21 cellular contexts compared by ENCODE assay signal in the genomic region with DNA sequence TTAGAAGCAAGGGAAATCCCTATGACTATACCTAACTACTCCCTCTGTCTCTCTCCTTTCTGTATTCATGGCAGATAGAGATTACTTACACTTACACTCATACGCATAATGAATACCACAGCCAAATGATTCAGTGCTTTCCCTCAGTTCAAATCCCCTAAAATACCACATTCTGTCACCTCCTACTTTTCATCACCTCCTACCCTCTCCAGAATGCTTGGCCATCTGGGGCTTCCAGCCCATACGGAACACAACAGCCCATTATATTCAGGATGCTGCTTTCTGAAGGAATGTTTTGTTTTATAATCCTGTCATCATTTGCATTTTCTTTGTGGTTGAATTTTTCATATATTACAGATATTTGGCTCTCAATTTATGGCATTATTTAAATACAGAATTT.
"Had no signal": no experiment of that assay in that cellular context is flagged by ENCODE, and none has a peak within 500 bp of the region (broad histone marks: within the 10 kb centered on the region; RNA-seq: fewer than 3 reads in every experiment).

No MANE protein-coding gene starts in this region.

- DNase-seq: Kasumi-1; MM.1S; NCI-H1105; NCI-H1417; NCI-H1436 treated with DMSO at 0.1 percent for 48 hours; NCI-H1694; NCI-H187 treated with DMSO at 0.1 percent for 48 hours; NCI-H2029 treated with DMSO at 0.1 percent for 48 hours; NCI-H2171 treated with DMSO at 0.1 percent for 48 hours; NCI-H345; NCI-H446 treated with DMSO at 0.1 percent for 48 hours; NCI-H510A treated with DMSO at 0.1 percent for 48 hours; NCI-H82; NK-92 treated with Interleukin-12 subunit alpha and Interleukin-12 subunit beta, amount 100 ng/mL, for 24 hours; PC-3; SHP77 treated with DMSO at 0.1 percent for 48 hours; SJCRH30 had no signal

- H3K4me3 ChIP-seq: K562, SJCRH30, SK-N-MC had no signal

- H3K36me3 ChIP-seq: SJCRH30 had no signal

- H3K27ac ChIP-seq: KMS-11, SJCRH30, SK-N-MC had no signal

- H3K9me3 ChIP-seq: SJCRH30 had no signal

- H3K4me1 ChIP-seq: SJCRH30 had no signal

- H3K27me3 ChIP-seq: SJCRH30 had no signal

- FAIRE-seq: HTR-8/SVneo, K562 had no signal
